1 cellular context compared by ENCODE assay signal in genomic region chr18:77099501-77100370, GRCh38.
TF ChIP-seq lines count a peak whose summit lies in the region.

No MANE protein-coding gene starts in this region.

TF ChIP-seq in HCT116, 20 proteins besides CTCF, POLR2A, EP300 and RAD21 (continued from another document):
- TF ChIP-seq ZBTB33 (IDR thresholded peaks at IDR 0.05; ENCODE audit: extremely low read depth, insufficient replicate concordance, low read length) (no peak), ELF1 (IDR thresholded peaks at IDR 0.05; ENCODE audit: borderline replicate concordance, low read depth) (no peak)
